In genomic region chr19:13952154-13953020, GRCh38 we compare ENCODE assay signal across 1 cellular context.
TF ChIP-seq lines count a peak whose summit lies in the region.

TSS of gene DCAF15 (plus strand) at chr19:13952509. CDS start at chr19:13952513, 4 bp downstream.

TF ChIP-seq in liver, 16 proteins besides CTCF, POLR2A, EP300 and RAD21 (continued from another document):
- TF ChIP-seq, protein P1, sequence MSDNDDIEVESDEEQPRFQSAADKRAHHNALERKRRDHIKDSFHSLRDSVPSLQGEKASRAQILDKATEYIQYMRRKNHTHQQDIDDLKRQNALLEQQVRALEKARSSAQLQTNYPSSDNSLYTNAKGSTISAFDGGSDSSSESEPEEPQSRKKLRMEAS (IDR thresholded peaks at IDR 0.05), result no peak
